In genomic region chr2:11584530-11585056, GRCh38 we compare ENCODE assay signal across 17 cellular contexts. TPM values are rescaled to one million over a fixed set of nuclear protein-coding genes. Genes with fewer than 3 reads are reported as not detected.
DNase-seq lines count a peak whose midpoint lies in the region; ATAC-seq and TF ChIP-seq lines count a peak whose summit lies in the region.
"Had no signal": no experiment of that assay in that cellular context is flagged by ENCODE, and none has a peak within 500 bp of the region (broad histone marks: within the 10 kb centered on the region; RNA-seq: fewer than 3 reads in every experiment).

No MANE protein-coding gene starts in this region.

- peaks cover 4% of the 10 kb centered on the region for H3K4me1 Mint-ChIP-seq in CD14-positive monocyte
- H3K4me1 Mint-ChIP-seq in chondrocyte (ENCODE audit: low read depth), result peaks cover 17% of the 10 kb centered on the region

- H3K27me3 Mint-ChIP-seq in CD14-positive monocyte (ENCODE audit: low read depth in 3 of 3) (peaks cover 4 to 8% (median 7%) of the 10 kb centered on the region in 3 donors), chondrocyte (ENCODE audit: low read depth) (peaks cover 6% of the 10 kb centered on the region)
- H3K27me3 Mint-ChIP-seq: activated CD4-positive, alpha-beta T cell treated with anti-CD3 and anti-CD28 coated beads, Interleukin-2, amount 10 ng/mL, durations not matched to agents 7 days and 5 days had no signal

- no peak overlapping the region for H2AFZ ChIP-seq in KMS-11 (ENCODE audit: low read depth)

- no peaks in the 10 kb centered on the region for H4K20me1 ChIP-seq in KMS-11 (ENCODE audit: insufficient read depth)

- H3K4me2 ChIP-seq in KMS-11, result no peak overlapping the region; the same call in 1 of the 2 replicates

- no peak for TF ChIP-seq POLR2A in spleen (IDR thresholded peaks at IDR 0.05)

- H3K36me3 Mint-ChIP-seq in CD14-positive monocyte (no peaks in the 10 kb centered on the region), chondrocyte (ENCODE audit: low read depth) (no peaks in the 10 kb centered on the region)
- H3K36me3 Mint-ChIP-seq: naive thymus-derived CD4-positive, alpha-beta T cell; T-cell had no signal

- TF ChIP-seq CTCF in CD14-positive monocyte (IDR thresholded peaks at IDR 0.05) (peak; percentile 29), KMS-11 (conservative IDR thresholded peaks at IDR 0.05; ENCODE audit: low read depth, low read length) (0 out of 2 replicates have a peak, but pooled peaks have one; percentile 1), chondrocyte (IDR thresholded peaks at IDR 0.05) (peak; percentile 55), spleen (IDR thresholded peaks at IDR 0.05 in 8 of 11, conservative IDR thresholded peaks at IDR 0.05 in 3 of 11) (peak in 4 of 11 experiments; percentile 2 to 19 (median 6))

- H3K27me3 ChIP-seq in KMS-11 (ENCODE audit: insufficient read depth, low read depth) (no peaks in the 10 kb centered on the region), spleen (replicated peaks in 1 of 7) (peaks cover 0 to 36% (median 0%) of the 10 kb centered on the region in 7 donors)
- H3K27me3 ChIP-seq: BLaER1 treated with 17β-estradiol and CSF1 and Interleukin-3, amounts not matched to agents 10 nM and 100 nM; heart left ventricle; testis had no signal

- H3K36me3 ChIP-seq in KMS-11 (ENCODE audit: insufficient read depth) (no peaks in the 10 kb centered on the region), spleen (no peaks in the 10 kb centered on the region)
- H3K36me3 ChIP-seq: BLaER1 treated with 17β-estradiol and CSF1 and Interleukin-3, amounts not matched to agents 10 nM and 100 nM; esophagus muscularis mucosa; heart left ventricle had no signal

- H3K79me2 ChIP-seq in KMS-11 (ENCODE audit: insufficient read depth, low read depth), result no peaks in the 10 kb centered on the region

- ATAC-seq in HG02852 (IDR thresholded peaks at IDR 0.05; ENCODE audit: unreplicated experiment) (no peak), GM19455 (IDR thresholded peaks at IDR 0.05; ENCODE audit: unreplicated experiment) (no peak)

- no peak overlapping the region for H3K27ac ChIP-seq in KMS-11
- no peak overlapping the region for H3K27ac ChIP-seq in spleen

- DNase-seq in CD14-positive monocyte (ENCODE audit: low spot score) (no peak), chondrocyte (ENCODE audit: low spot score) (no peak), spleen (peak; percentile 43)
- DNase-seq in stimulated activated CD4-positive, alpha-beta T cell treated with anti-CD3 and anti-CD28 coated beads, Interleukin-2, amount 100 ng/mL, for 24 hours, result no peak
- DNase-seq: GF-D8 had no signal

- H3K9me3 Mint-ChIP-seq in CD14-positive monocyte (no peaks in the 10 kb centered on the region), chondrocyte (ENCODE audit: low read depth) (no peaks in the 10 kb centered on the region)
- H3K9me3 Mint-ChIP-seq: activated CD4-positive, alpha-beta T cell treated with anti-CD3 and anti-CD28 coated beads, Interleukin-2, amount 10 ng/mL, durations not matched to agents 7 days and 5 days; activated T-cell treated with anti-CD3 and anti-CD28 coated beads, Interleukin-2, amount 50 U/mL, for 24 hours; naive thymus-derived CD4-positive, alpha-beta T cell; T-cell had no signal

- 79 to 83% (median 80%) methylated on average over 18 of the region's 18 CpGs for WGBS in spleen, 5 donors

- H3K4me1 ChIP-seq in KMS-11 (ENCODE audit: low read depth, poor library complexity, severe bottlenecking), result peaks cover 22% of the 10 kb centered on the region
- H3K4me1 ChIP-seq in spleen, result no peaks in the 10 kb centered on the region

- H3K9me3 ChIP-seq in spleen, result no peaks in the 10 kb centered on the region
- H3K9me3 ChIP-seq: esophagus muscularis mucosa, heart left ventricle, testis had no signal

- H3K27ac Mint-ChIP-seq in CD14-positive monocyte (no peak overlapping the region), chondrocyte (ENCODE audit: unreplicated experiment) (no peak overlapping the region)
- H3K27ac Mint-ChIP-seq: activated CD4-positive, alpha-beta T cell treated with anti-CD3 and anti-CD28 coated beads, Interleukin-2, amount 10 ng/mL, durations not matched to agents 7 days and 5 days; T-cell had no signal

- H3K4me3 Mint-ChIP-seq in CD14-positive monocyte (no peak overlapping the region), chondrocyte (ENCODE audit: unreplicated experiment) (no peak overlapping the region)
- H3K4me3 Mint-ChIP-seq: activated CD4-positive, alpha-beta T cell treated with anti-CD3 and anti-CD28 coated beads, Interleukin-2, amount 10 ng/mL, durations not matched to agents 7 days and 5 days; naive thymus-derived CD4-positive, alpha-beta T cell; T-cell had no signal

- no peak overlapping the region for H3K9ac ChIP-seq in KMS-11

- H3K4me3 ChIP-seq in KMS-11 (IDR thresholded peaks at IDR 0.05; ENCODE audit: insufficient read depth, low read depth, low read length) (no peak overlapping the region), spleen (no peak overlapping the region)
- H3K4me3 ChIP-seq: BLaER1 treated with 17β-estradiol and CSF1 and Interleukin-3, amounts not matched to agents 10 nM and 100 nM; esophagus muscularis mucosa; heart left ventricle; testis had no signal

- intact Hi-C loops in CD14-positive monocyte (cut with micrococcal nuclease), result loop anchor here in 1 of 2 donors (5.0 kb wide), 1 partner anchor 452 kb away; a partner anchor contains a TSS
- intact Hi-C loops in spleen (cut with DNase I; ENCODE audit: low total_unique reads), result loop anchor here (5.0 to 10.0 kb wide), 2 partner anchors 107 to 450 kb away; a partner anchor contains a TSS

RNA-seq across cellular contexts. Expression of gene GREB1, which starts 50.7 kb away (rescaled TPM):
- polyA plus RNA-seq in CD14-positive monocyte, result not detected
- 0.52 to 2.2 TPM (median 1.6 TPM) in 3 replicates for total RNA-seq in chondrocyte
- total RNA-seq in spleen, result 1 to 10 TPM in 1 of 7 donors, under 1 TPM in 6; 0.35 to 1.6 (median 0.68) TPM
- under 1 TPM in 2 of 3 donors, not detected in 1; 0.06 to 0.09 TPM for polyA plus RNA-seq in spleen
- total RNA-seq: HT-29 had no signal
- polyA plus RNA-seq: naive thymus-derived CD4-positive, alpha-beta T cell had no signal
